1 cellular context compared by ENCODE assay signal in genomic region chr22:43706151-43706550, GRCh38.
TF ChIP-seq lines count a peak whose summit lies in the region.

No MANE protein-coding gene starts in this region.

TF ChIP-seq in H1, 55 proteins besides CTCF, POLR2A, EP300 and RAD21 (continued from another document):
- TF ChIP-seq CHD7 (IDR thresholded peaks at IDR 0.05; ENCODE audit: insufficient replicate concordance, low read length), result no peak
